In the genomic region with DNA sequence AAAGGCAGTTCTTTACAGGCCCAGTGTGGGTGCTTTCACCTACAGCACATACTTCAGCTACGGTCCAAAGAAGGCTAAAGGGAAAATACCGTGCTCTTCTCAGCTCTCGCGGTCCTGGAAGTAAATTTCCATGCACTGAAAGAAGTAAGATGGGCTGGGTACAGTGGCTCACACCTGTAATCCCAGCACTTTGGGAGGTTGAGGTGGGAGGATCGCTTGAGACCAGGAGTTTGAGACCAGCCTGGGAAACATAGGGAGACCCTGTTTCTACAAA, we compare ENCODE assay signal across 8 cellular contexts.
A peak's percentile ranks its signal among the peaks of the same experiment; 100 is the strongest.
DNase-seq lines count a peak whose midpoint lies in the region; ATAC-seq and TF ChIP-seq lines count a peak whose summit lies in the region.
"Not testable (repeated sequence)": the region's sequence is repeated elsewhere in the genome, so short reads cannot be mapped to it uniquely, and the experiment has no call there.

No MANE protein-coding gene starts in this region.

- peak overlapping the region; percentile 30; the same call in 1 of the 2 replicates for H3K9ac ChIP-seq in DND-41 (ENCODE audit: low read depth, low read length)

- not testable (repeated sequence) for H3K4me3 ChIP-seq in DND-41 (ENCODE audit: low read depth in 1 of 2, low read length in 2 of 2)

- peak overlapping the region; percentile 29 for H3K27ac Mint-ChIP-seq in T-helper 17 cell
- peak overlapping the region; percentile 93 for H3K27ac Mint-ChIP-seq in activated naive CD8-positive, alpha-beta T cell treated with anti-CD3 and anti-CD28 coated beads for 36 hours

- not testable (repeated sequence) for H3K36me3 Mint-ChIP-seq in T-helper 17 cell (ENCODE audit: low read depth)
- H3K36me3 Mint-ChIP-seq in activated naive CD8-positive, alpha-beta T cell treated with anti-CD3 and anti-CD28 coated beads for 36 hours = peaks cover 53% of the 10 kb centered on the region

- DNase-seq in DND-41; T-helper 17 cell; activated naive CD8-positive, alpha-beta T cell treated with anti-CD3 and anti-CD28 coated beads for 36 hours: not testable (repeated sequence)

- H2AFZ ChIP-seq in DND-41 (ENCODE audit: low read depth, low read length) = not testable (repeated sequence)

- H4K20me1 ChIP-seq in DND-41 (ENCODE audit: insufficient read depth, low read length) = not testable (repeated sequence)

- H3K27me3 Mint-ChIP-seq in T-helper 17 cell; activated naive CD8-positive, alpha-beta T cell treated with anti-CD3 and anti-CD28 coated beads for 36 hours: not testable (repeated sequence)

- peaks cover 64% of the 10 kb centered on the region for H3K4me1 ChIP-seq in DND-41 (ENCODE audit: insufficient read depth, low read length)

- not testable (repeated sequence) for H3K4me2 ChIP-seq in DND-41 (ENCODE audit: insufficient read depth, low read length)

- H3K9me3 Mint-ChIP-seq in activated naive CD8-positive, alpha-beta T cell treated with anti-CD3 and anti-CD28 coated beads for 36 hours = not testable (repeated sequence)

- H3K27me3 ChIP-seq in DND-41 (ENCODE audit: insufficient read depth, low read length, poor library complexity) = not testable (repeated sequence)

- H3K79me2 ChIP-seq in DND-41 (ENCODE audit: insufficient read depth, low read length) = not testable (repeated sequence)

- not testable (repeated sequence) for H3K4me3 Mint-ChIP-seq in T-helper 17 cell
- H3K4me3 Mint-ChIP-seq in activated naive CD8-positive, alpha-beta T cell treated with anti-CD3 and anti-CD28 coated beads for 36 hours = peak overlapping the region; percentile 22

- H3K4me1 Mint-ChIP-seq in T-helper 17 cell = peaks cover 19% of the 10 kb centered on the region
- H3K4me1 Mint-ChIP-seq in activated naive CD8-positive, alpha-beta T cell treated with anti-CD3 and anti-CD28 coated beads for 36 hours = peaks cover 58% of the 10 kb centered on the region

- not testable (repeated sequence) for H3K9me3 ChIP-seq in DND-41 (ENCODE audit: insufficient read depth, low read length, severe bottlenecking); T-helper 17 cell (ENCODE audit: control insufficient read depth, low read length, poor library complexity, severe bottlenecking)

- TF ChIP-seq CTCF in DND-41 (IDR thresholded peaks at IDR 0.05; ENCODE audit: borderline replicate concordance, extremely low read depth, low read length, poor library complexity, severe bottlenecking) = not testable (repeated sequence)

- H3K27ac ChIP-seq in DND-41 (ENCODE audit: low read length) = peak overlapping the region; percentile 71

- peaks cover 11% of the 10 kb centered on the region; the same call in 1 of the 2 replicates for H3K36me3 ChIP-seq in DND-41 (ENCODE audit: insufficient read depth, low read length)

- ATAC-seq in DND-41 (ENCODE audit: insufficient read depth, low read depth) = peak; percentile 1; the same call in 1 of the 3 replicates
- ATAC-seq in GM18873 (IDR thresholded peaks at IDR 0.05; ENCODE audit: low FRiP score, unreplicated experiment) = peak; percentile 18
- peak; percentile 34 for ATAC-seq in GM21360 (IDR thresholded peaks at IDR 0.05; ENCODE audit: unreplicated experiment)
- ATAC-seq in HG02610 (IDR thresholded peaks at IDR 0.05; ENCODE audit: unreplicated experiment) = peak; percentile 42
- peak; percentile 35 for ATAC-seq in HG03045 (IDR thresholded peaks at IDR 0.05; ENCODE audit: unreplicated experiment)
- peak; percentile 34 for ATAC-seq in HG03442 (IDR thresholded peaks at IDR 0.05; ENCODE audit: unreplicated experiment)
- ATAC-seq in T-helper 17 cell = not testable (repeated sequence)
